ENCODE assay signal across 1 cellular context in genomic region chr20:49136817-49137571, GRCh38.
TF ChIP-seq lines count a peak whose summit lies in the region.

No MANE protein-coding gene starts in this region.

TF ChIP-seq in K562, 482 proteins besides CTCF, POLR2A, EP300 and RAD21 (continues in another document):
- no peak for TF ChIP-seq ZNF644 (tag; IDR thresholded peaks at IDR 0.05; ENCODE audit: low read depth)
- no peak for TF ChIP-seq E2F1 (CRISPR knock-in tag; IDR thresholded peaks at IDR 0.05)
- TF ChIP-seq, protein P1, sequence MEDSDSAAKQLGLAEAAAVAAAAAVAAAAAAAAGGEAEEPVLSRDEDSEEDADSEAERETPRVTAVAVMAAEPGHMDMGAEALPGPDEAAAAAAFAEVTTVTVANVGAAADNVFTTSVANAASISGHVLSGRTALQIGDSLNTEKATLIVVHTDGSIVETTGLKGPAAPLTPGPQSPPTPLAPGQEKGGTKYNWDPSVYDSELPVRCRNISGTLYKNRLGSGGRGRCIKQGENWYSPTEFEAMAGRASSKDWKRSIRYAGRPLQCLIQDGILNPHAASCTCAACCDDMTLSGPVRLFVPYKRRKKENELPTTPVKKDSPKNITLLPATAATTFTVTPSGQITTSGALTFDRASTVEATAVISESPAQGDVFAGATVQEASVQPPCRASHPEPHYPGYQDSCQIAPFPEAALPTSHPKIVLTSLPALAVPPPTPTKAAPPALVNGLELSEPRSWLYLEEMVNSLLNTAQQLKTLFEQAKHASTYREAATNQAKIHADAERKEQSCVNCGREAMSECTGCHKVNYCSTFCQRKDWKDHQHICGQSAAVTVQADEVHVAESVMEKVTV (CRISPR knock-in tag; IDR thresholded peaks at IDR 0.05) = no peak
- TF ChIP-seq PHF8 (IDR thresholded peaks at IDR 0.05; ENCODE audit: borderline replicate concordance, low read length) = no peak
- TF ChIP-seq ZNF239 (CRISPR knock-in tag; IDR thresholded peaks at IDR 0.05) = no peak
- no peak for TF ChIP-seq RFX5 (IDR thresholded peaks at IDR 0.05; ENCODE audit: low read depth, low read length)
- TF ChIP-seq, protein P2, sequence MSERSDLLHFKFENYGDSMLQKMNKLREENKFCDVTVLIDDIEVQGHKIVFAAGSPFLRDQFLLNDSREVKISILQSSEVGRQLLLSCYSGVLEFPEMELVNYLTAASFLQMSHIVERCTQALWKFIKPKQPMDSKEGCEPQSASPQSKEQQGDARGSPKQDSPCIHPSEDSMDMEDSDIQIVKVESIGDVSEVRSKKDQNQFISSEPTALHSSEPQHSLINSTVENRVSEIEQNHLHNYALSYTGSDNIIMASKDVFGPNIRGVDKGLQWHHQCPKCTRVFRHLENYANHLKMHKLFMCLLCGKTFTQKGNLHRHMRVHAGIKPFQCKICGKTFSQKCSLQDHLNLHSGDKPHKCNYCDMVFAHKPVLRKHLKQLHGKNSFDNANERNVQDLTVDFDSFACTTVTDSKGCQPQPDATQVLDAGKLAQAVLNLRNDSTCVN (CRISPR knock-in tag; IDR thresholded peaks at IDR 0.05) = no peak
- TF ChIP-seq, protein P3, sequence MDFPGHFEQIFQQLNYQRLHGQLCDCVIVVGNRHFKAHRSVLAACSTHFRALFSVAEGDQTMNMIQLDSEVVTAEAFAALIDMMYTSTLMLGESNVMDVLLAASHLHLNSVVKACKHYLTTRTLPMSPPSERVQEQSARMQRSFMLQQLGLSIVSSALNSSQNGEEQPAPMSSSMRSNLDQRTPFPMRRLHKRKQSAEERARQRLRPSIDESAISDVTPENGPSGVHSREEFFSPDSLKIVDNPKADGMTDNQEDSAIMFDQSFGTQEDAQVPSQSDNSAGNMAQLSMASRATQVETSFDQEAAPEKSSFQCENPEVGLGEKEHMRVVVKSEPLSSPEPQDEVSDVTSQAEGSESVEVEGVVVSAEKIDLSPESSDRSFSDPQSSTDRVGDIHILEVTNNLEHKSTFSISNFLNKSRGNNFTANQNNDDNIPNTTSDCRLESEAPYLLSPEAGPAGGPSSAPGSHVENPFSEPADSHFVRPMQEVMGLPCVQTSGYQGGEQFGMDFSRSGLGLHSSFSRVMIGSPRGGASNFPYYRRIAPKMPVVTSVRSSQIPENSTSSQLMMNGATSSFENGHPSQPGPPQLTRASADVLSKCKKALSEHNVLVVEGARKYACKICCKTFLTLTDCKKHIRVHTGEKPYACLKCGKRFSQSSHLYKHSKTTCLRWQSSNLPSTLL (IDR thresholded peaks at IDR 0.05) = no peak
- TF ChIP-seq ELF4 (CRISPR knock-in tag; IDR thresholded peaks at IDR 0.05) = no peak
- no peak for TF ChIP-seq E2F3 (CRISPR knock-in tag; IDR thresholded peaks at IDR 0.05)
- TF ChIP-seq ZNF24 (IDR thresholded peaks at IDR 0.05) = no peak
- TF ChIP-seq ZBTB43 (CRISPR knock-in tag; IDR thresholded peaks at IDR 0.05) = no peak
- no peak for TF ChIP-seq MAZ (CRISPR knock-in tag; conservative IDR thresholded peaks at IDR 0.05 in 1 of 2, IDR thresholded peaks at IDR 0.05 in 1 of 2)
- 0 out of 4 replicates have a peak, but pooled peaks of 1 of the 2 experiments have one; percentile 45 for TF ChIP-seq RCOR1 (IDR thresholded peaks at IDR 0.05; ENCODE audit: borderline replicate concordance in 1 of 2, low read depth in 2 of 2, low read length in 2 of 2)
- no peak for TF ChIP-seq TAF9B (IDR thresholded peaks at IDR 0.05; ENCODE audit: partially characterized antibody)
- TF ChIP-seq TEAD4 (IDR thresholded peaks at IDR 0.05; ENCODE audit: low read length) = peak; percentile 48
- TF ChIP-seq TEAD4 (CRISPR knock-in tag; IDR thresholded peaks at IDR 0.05; ENCODE audit: borderline replicate concordance) = no peak
- no peak for TF ChIP-seq CBX1 (IDR thresholded peaks at IDR 0.05; ENCODE audit: low read depth)
- TF ChIP-seq, protein P4, sequence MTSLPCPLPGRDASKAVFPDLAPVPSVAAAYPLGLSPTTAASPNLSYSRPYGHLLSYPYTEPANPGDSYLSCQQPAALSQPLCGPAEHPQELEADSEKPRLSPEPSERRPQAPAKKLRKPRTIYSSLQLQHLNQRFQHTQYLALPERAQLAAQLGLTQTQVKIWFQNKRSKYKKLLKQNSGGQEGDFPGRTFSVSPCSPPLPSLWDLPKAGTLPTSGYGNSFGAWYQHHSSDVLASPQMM (CRISPR knock-in tag; IDR thresholded peaks at IDR 0.05) = no peak
- TF ChIP-seq MED1 (CRISPR knock-in tag; IDR thresholded peaks at IDR 0.05; ENCODE audit: borderline replicate concordance) = no peak
- TF ChIP-seq MTA2 (IDR thresholded peaks at IDR 0.05; ENCODE audit: low read depth) = no peak
- TF ChIP-seq THAP12 (CRISPR knock-in tag; IDR thresholded peaks at IDR 0.05) = no peak
- TF ChIP-seq VEZF1 (CRISPR knock-in tag; IDR thresholded peaks at IDR 0.05) = no peak
- no peak for TF ChIP-seq ZNF766 (CRISPR knock-in tag; conservative IDR thresholded peaks at IDR 0.05)
- no peak for TF ChIP-seq ILF3 (IDR thresholded peaks at IDR 0.05; ENCODE audit: borderline replicate concordance)
- no peak for TF ChIP-seq ZKSCAN8 (CRISPR knock-in tag; IDR thresholded peaks at IDR 0.05)
- no peak for TF ChIP-seq PHB2 (IDR thresholded peaks at IDR 0.05; ENCODE audit: low read depth)
- TF ChIP-seq GATAD2A (IDR thresholded peaks at IDR 0.05) = no peak
- TF ChIP-seq LARP7 (IDR thresholded peaks at IDR 0.05) = no peak
- TF ChIP-seq PRMT5 (CRISPR knock-in tag; IDR thresholded peaks at IDR 0.05) = no peak
- no peak for TF ChIP-seq ILK (tag; IDR thresholded peaks at IDR 0.05; ENCODE audit: borderline replicate concordance, low read depth)
- no peak for TF ChIP-seq PRPF4 (IDR thresholded peaks at IDR 0.05; ENCODE audit: insufficient read depth, low read depth, low read length, poor library complexity, severe bottlenecking)
- TF ChIP-seq ZNF444 (CRISPR knock-in tag; IDR thresholded peaks at IDR 0.05) = no peak
- TF ChIP-seq E2F6 (IDR thresholded peaks at IDR 0.05; ENCODE audit: borderline replicate concordance in 1 of 2, extremely low read depth in 1 of 2, insufficient read depth in 1 of 2, insufficient read length in 1 of 2, low read depth in 1 of 2, low read length in 1 of 2, poor library complexity in 1 of 2, severe bottlenecking in 1 of 2) = peak in 1 of 2 experiments; percentile 46
- TF ChIP-seq SOX6 (IDR thresholded peaks at IDR 0.05) = peak; percentile 39; the same call in 1 of the 2 replicates
- no peak for TF ChIP-seq ZNF583 (CRISPR knock-in tag; IDR thresholded peaks at IDR 0.05)
- no peak for TF ChIP-seq RB1 (IDR thresholded peaks at IDR 0.05; ENCODE audit: low read depth)
- TF ChIP-seq, protein P5, sequence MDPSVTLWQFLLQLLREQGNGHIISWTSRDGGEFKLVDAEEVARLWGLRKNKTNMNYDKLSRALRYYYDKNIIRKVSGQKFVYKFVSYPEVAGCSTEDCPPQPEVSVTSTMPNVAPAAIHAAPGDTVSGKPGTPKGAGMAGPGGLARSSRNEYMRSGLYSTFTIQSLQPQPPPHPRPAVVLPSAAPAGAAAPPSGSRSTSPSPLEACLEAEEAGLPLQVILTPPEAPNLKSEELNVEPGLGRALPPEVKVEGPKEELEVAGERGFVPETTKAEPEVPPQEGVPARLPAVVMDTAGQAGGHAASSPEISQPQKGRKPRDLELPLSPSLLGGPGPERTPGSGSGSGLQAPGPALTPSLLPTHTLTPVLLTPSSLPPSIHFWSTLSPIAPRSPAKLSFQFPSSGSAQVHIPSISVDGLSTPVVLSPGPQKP (CRISPR knock-in tag; IDR thresholded peaks at IDR 0.05) = no peak
- TF ChIP-seq ELF1 (tag; IDR thresholded peaks at IDR 0.05) = no peak
